Comparison of ENCODE assay signal across 8 cellular contexts in genomic region chr2:3518496-3519254, GRCh38. TPM values are rescaled to one million over a fixed set of nuclear protein-coding genes. Genes with fewer than 3 reads are reported as not detected.
DNase-seq lines count a peak whose midpoint lies in the region; ATAC-seq and TF ChIP-seq lines count a peak whose summit lies in the region.

No MANE protein-coding gene starts in this region.

- peak; percentile 86 for ATAC-seq in stimulated activated naive CD8-positive, alpha-beta T cell treated with anti-CD3 and anti-CD28 coated beads, Interleukin-15, Interleukin-2, amounts not matched to agents 100 U/mL and 50 U/mL, for 24 hours

- H3K27ac Mint-ChIP-seq in nephron, result peak overlapping the region; percentile 95 to 98 (median 97)

- TF ChIP-seq CTCF in LNCaP clone FGC (IDR thresholded peaks at IDR 0.05; ENCODE audit: control insufficient read depth, extremely low read depth, insufficient read depth) (no peak), fibroblast of the aortic adventitia (IDR thresholded peaks at IDR 0.05; ENCODE audit: insufficient read depth, low read length) (no peak), nephron (IDR thresholded peaks at IDR 0.05; ENCODE audit: unreplicated experiment in 3 of 3) (no peak)

- H3K9me3 Mint-ChIP-seq in nephron, result peaks cover 5% of the 10 kb centered on the region

- peak; percentile 98 for DNase-seq in EH (ENCODE audit: low read depth)
- peak; percentile 90 for DNase-seq in H4 (ENCODE audit: low spot score)
- DNase-seq in LNCaP clone FGC (ENCODE audit: low read depth), result peak; percentile 73
- peak; percentile 97 for DNase-seq in RPMI8226
- peak; percentile 97 for DNase-seq in activated T-helper 9 cell treated with anti-CD3 and anti-CD28 coated beads, Interleukin-2, amount 50 U/mL, for 16 hours (ENCODE audit: low read depth)
- DNase-seq in fibroblast of the aortic adventitia (ENCODE audit: low read depth), result peak; percentile 98
- DNase-seq in stimulated activated naive CD8-positive, alpha-beta T cell treated with anti-CD3 and anti-CD28 coated beads, Interleukin-15, Interleukin-2, amounts not matched to agents 100 U/mL and 50 U/mL, for 24 hours, result peak; percentile 99

- H3K4me1 Mint-ChIP-seq in nephron, result peaks cover 39% of the 10 kb centered on the region

- H3K4me3 Mint-ChIP-seq in nephron, result peak overlapping the region; percentile 92 to 94 (median 93)

- no peaks in the 10 kb centered on the region for H3K27me3 Mint-ChIP-seq in nephron (ENCODE audit: low read depth)

- H3K36me3 Mint-ChIP-seq in nephron (ENCODE audit: low read depth), result peaks cover 33% of the 10 kb centered on the region

- H3K4me3 ChIP-seq in LNCaP clone FGC (ENCODE audit: low read depth, low read length) (peak overlapping the region; percentile 75), fibroblast of the aortic adventitia (ENCODE audit: low read depth, low read length) (peak overlapping the region; percentile 87)

RNA-seq across cellular contexts. Expression of gene ADI1, which starts 0.7 kb away (rescaled TPM):
- 39.1 and 46.7 TPM in 2 replicates for total RNA-seq in H4 (2014; rRNA removed; shearing (Covaris generic))
- 41.6 and 44.7 TPM in 2 replicates for total RNA-seq in fibroblast of the aortic adventitia (ENCODE audit: low replicate concordance)

RNA-seq across cellular contexts. Expression of gene RNASEH1, which starts 39.5 kb away (rescaled TPM):
- total RNA-seq in H4 (2014; rRNA removed; shearing (Covaris generic)), result 21.9 and 28.1 TPM in 2 replicates
- total RNA-seq in fibroblast of the aortic adventitia (ENCODE audit: low replicate concordance), result 29.2 and 33.4 TPM in 2 replicates

RNA-seq across cellular contexts. Expression of gene RPS7, which starts 56.4 kb away (rescaled TPM):
- 1,849 and 2,203 TPM in 2 replicates for total RNA-seq in H4 (2014; rRNA removed; shearing (Covaris generic))
- total RNA-seq in fibroblast of the aortic adventitia (ENCODE audit: low replicate concordance), result 2,605 and 11,651 TPM in 2 replicates

Comparison
In these comparisons a context has a peak if more than half of its experiments do, and no peak if none do; other contexts are left out.
1. Peak in every context shown above with its lines: DNase-seq, ATAC-seq and H3K4me3 ChIP-seq.